Comparison of ENCODE assay signal across 8 cellular contexts in the genomic region with DNA sequence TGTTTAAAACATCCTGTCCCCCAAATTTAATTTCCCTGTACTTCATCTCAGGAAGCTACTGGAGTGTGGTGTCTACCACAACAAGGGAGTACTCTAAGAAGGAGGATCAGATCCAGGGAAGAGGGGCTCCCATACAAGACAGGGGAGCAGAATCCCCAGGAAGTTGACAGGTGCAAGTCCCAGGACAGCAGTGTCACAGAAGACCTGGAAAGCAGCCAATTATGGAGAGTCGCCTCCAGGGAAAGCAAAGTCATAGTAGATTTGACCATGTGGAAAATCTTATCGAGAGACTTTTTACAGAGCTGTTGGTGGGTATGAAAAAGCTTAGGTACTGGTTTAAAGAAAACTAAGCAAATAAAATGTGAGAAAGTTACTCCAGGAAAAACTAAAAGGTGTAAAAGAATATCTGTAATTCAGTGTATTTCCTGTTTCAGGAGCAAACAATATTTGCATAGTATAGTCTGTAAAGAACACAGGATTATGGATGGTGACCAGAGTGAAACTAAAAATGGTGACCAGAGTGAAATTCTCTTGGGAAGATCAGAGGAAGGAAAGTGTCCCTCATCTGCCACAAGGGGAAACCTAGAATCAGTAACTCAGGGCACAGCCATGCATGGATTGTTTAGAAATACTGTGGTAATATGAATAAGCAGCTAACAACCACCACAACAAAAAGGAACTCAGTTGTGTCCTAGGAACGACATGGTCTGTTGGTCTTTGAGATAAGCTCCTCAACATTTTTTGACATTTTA. TPM values are rescaled to one million over a fixed set of nuclear protein-coding genes. Genes with fewer than 3 reads are reported as not detected.
DNase-seq lines count a peak whose midpoint lies in the region; ATAC-seq and TF ChIP-seq lines count a peak whose summit lies in the region.

No MANE protein-coding gene starts in this region.

- H3K4me3 Mint-ChIP-seq in GM23338, result no peak overlapping the region

- no peak overlapping the region for H3K27ac ChIP-seq in GM23338 (ENCODE audit: low read depth)

- H3K4me1 ChIP-seq in GM23338 (ENCODE audit: insufficient read depth), result no peaks in the 10 kb centered on the region

- in situ Hi-C loops in ACHN (cut with HindIII; ENCODE audit: low pct_ligation_motif_present, low pct_unique_long_range_greater_than_20kb, low sequenced_read_pairs), result no loop called here

- no peaks in the 10 kb centered on the region for H3K27me3 Mint-ChIP-seq in GM23338 (ENCODE audit: insufficient read depth, low read depth, poor library complexity)

- H3F3A ChIP-seq in GM23338 (replicated peaks; ENCODE audit: low read depth), result no peaks in the 10 kb centered on the region

- peaks cover 21% of the 10 kb centered on the region for H3K36me3 Mint-ChIP-seq in GM23338 (ENCODE audit: low read depth)

- no peak overlapping the region for H2AFZ ChIP-seq in GM23338

- peak; percentile 55 for ATAC-seq in GM18868 (IDR thresholded peaks at IDR 0.05; ENCODE audit: unreplicated experiment)
- ATAC-seq in GM23338, result no peak
- no peak for ATAC-seq in GM19397 (IDR thresholded peaks at IDR 0.05; ENCODE audit: unreplicated experiment)

- no peaks in the 10 kb centered on the region for H3K9me2 ChIP-seq in GM23338 (ENCODE audit: insufficient read depth)

- H3K4me3 ChIP-seq in cardiac fibroblast (replicated peaks in 1 of 2; ENCODE audit: low read depth in 2 of 2, low read length in 2 of 2) (no peak overlapping the region), GM23338 (no peak overlapping the region)

- no peak overlapping the region for H3K4me2 ChIP-seq in GM23338

- DNase-seq in ACHN (peak; percentile 91), HuH-7.5 (ENCODE audit: low spot score) (peak; percentile 39), cardiac fibroblast (ENCODE audit: low read depth in 2 of 2) (no peak), GM23338 (ENCODE audit: low spot score) (no peak), GM20000 (ENCODE audit: low spot score) (no peak)
- no peak for DNase-seq in activated CD8-positive, alpha-beta memory T cell treated with anti-CD3 and anti-CD28 coated beads, Interleukin-2, amount 50 U/mL, for 48 hours

- no peaks in the 10 kb centered on the region; the same call in 2 of the 3 replicates for H3K9me3 Mint-ChIP-seq in GM23338

- TF ChIP-seq CTCF in cardiac fibroblast (IDR thresholded peaks at IDR 0.05; ENCODE audit: low read depth, low read length) (peak; percentile 6), GM23338 (conservative IDR thresholded peaks at IDR 0.05; ENCODE audit: low read depth in 2 of 2) (no peak; a peak in 1 of 4 replicates), GM20000 (IDR thresholded peaks at IDR 0.05; ENCODE audit: extremely low read depth, missing control alignments) (no peak)

- H3K4me1 Mint-ChIP-seq in GM23338, result no peaks in the 10 kb centered on the region

- no peak overlapping the region for H3K27ac Mint-ChIP-seq in GM23338

- H4K20me1 ChIP-seq in GM23338 (replicated peaks; ENCODE audit: insufficient read depth), result no peaks in the 10 kb centered on the region

- H3K36me3 ChIP-seq in GM23338 (ENCODE audit: insufficient read depth), result no peaks in the 10 kb centered on the region

- no peaks in the 10 kb centered on the region for H3K27me3 ChIP-seq in GM23338 (ENCODE audit: insufficient read depth)

- H3K79me2 ChIP-seq in GM23338 (replicated peaks; ENCODE audit: insufficient read depth), result no peaks in the 10 kb centered on the region

TF ChIP-seq in GM23338, 12 proteins besides CTCF, POLR2A, EP300 and RAD21:
- no peak for TF ChIP-seq ZNF114 (CRISPR knock-in tag; IDR thresholded peaks at IDR 0.05)
- TF ChIP-seq, protein P1, sequence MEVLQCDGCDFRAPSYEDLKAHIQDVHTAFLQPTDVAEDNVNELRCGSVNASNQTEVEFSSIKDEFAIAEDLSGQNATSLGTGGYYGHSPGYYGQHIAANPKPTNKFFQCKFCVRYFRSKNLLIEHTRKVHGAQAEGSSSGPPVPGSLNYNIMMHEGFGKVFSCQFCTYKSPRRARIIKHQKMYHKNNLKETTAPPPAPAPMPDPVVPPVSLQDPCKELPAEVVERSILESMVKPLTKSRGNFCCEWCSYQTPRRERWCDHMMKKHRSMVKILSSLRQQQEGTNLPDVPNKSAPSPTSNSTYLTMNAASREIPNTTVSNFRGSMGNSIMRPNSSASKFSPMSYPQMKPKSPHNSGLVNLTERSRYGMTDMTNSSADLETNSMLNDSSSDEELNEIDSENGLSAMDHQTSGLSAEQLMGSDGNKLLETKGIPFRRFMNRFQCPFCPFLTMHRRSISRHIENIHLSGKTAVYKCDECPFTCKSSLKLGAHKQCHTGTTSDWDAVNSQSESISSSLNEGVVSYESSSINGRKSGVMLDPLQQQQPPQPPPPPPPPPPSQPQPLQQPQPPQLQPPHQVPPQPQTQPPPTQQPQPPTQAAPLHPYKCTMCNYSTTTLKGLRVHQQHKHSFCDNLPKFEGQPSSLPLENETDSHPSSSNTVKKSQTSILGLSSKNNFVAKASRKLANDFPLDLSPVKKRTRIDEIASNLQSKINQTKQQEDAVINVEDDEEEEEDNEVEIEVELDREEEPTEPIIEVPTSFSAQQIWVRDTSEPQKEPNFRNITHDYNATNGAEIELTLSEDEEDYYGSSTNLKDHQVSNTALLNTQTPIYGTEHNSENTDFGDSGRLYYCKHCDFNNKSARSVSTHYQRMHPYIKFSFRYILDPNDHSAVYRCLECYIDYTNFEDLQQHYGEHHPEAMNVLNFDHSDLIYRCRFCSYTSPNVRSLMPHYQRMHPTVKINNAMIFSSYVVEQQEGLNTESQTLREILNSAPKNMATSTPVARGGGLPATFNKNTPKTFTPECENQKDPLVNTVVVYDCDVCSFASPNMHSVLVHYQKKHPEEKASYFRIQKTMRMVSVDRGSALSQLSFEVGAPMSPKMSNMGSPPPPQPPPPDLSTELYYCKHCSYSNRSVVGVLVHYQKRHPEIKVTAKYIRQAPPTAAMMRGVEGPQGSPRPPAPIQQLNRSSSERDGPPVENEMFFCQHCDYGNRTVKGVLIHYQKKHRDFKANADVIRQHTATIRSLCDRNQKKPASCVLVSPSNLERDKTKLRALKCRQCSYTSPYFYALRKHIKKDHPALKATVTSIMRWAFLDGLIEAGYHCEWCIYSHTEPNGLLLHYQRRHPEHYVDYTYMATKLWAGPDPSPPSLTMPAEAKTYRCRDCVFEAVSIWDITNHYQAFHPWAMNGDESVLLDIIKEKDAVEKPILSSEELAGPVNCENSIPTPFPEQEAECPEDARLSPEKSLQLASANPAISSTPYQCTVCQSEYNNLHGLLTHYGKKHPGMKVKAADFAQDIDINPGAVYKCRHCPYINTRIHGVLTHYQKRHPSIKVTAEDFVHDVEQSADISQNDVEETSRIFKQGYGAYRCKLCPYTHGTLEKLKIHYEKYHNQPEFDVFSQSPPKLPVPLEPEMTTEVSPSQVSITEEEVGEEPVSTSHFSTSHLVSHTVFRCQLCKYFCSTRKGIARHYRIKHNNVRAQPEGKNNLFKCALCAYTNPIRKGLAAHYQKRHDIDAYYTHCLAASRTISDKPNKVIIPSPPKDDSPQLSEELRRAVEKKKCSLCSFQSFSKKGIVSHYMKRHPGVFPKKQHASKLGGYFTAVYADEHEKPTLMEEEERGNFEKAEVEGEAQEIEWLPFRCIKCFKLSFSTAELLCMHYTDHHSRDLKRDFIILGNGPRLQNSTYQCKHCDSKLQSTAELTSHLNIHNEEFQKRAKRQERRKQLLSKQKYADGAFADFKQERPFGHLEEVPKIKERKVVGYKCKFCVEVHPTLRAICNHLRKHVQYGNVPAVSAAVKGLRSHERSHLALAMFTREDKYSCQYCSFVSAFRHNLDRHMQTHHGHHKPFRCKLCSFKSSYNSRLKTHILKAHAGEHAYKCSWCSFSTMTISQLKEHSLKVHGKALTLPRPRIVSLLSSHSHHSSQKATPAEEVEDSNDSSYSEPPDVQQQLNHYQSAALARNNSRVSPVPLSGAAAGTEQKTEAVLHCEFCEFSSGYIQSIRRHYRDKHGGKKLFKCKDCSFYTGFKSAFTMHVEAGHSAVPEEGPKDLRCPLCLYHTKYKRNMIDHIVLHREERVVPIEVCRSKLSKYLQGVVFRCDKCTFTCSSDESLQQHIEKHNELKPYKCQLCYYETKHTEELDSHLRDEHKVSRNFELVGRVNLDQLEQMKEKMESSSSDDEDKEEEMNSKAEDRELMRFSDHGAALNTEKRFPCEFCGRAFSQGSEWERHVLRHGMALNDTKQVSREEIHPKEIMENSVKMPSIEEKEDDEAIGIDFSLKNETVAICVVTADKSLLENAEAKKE (CRISPR knock-in tag; IDR thresholded peaks at IDR 0.05), result no peak

RNA-seq across cellular contexts. Expression of a gene that starts 44.5 kb away (rescaled TPM):
- total RNA-seq in GM23338 (2014; rRNA removed; shearing (Covaris generic)), result 9.8 and 10.7 TPM in 2 replicates
- 7.3 and 7.9 TPM in 2 replicates for polyA plus RNA-seq in GM23338 (2016; fragmentation: Nextera tagmentation; extraction: Ambion mirVana)

Comparison
In these comparisons a context has a peak if more than half of its experiments do, and no peak if none do; other contexts are left out.
1. DNase-seq: peak in ACHN (single experiment) and HuH-7.5 (single experiment); none in cardiac fibroblast (0 of 2), GM23338 (single experiment), activated CD8-positive, alpha-beta memory T cell treated with anti-CD3 and anti-CD28 coated beads, Interleukin-2, amount 50 U/mL, for 48 hours (single experiment) and GM20000 (single experiment).